Comparison of ENCODE assay signal across 8 cellular contexts in genomic region chr14:106875503-106875902, GRCh38.
A peak's percentile ranks its signal among the peaks of the same experiment; 100 is the strongest.
DNase-seq lines count a peak whose midpoint lies in the region; ATAC-seq and TF ChIP-seq lines count a peak whose summit lies in the region.

No MANE protein-coding gene starts in this region.

- H3K27ac Mint-ChIP-seq in memory B cell, result no peak overlapping the region

- DNase-seq in GM12864 (ENCODE audit: low read depth), result no peak
- DNase-seq in T follicular helper cell (ENCODE audit: low read depth), result peak; percentile 9
- DNase-seq in memory B cell (ENCODE audit: low spot score in 2 of 2), result peak; percentile 56
- DNase-seq in NCI-H2171 treated with DMSO at 0.1 percent for 48 hours (lab: John Stamatoyannopoulos, UW), result no peak
- no peak for DNase-seq in medulla oblongata (ENCODE audit: extremely low spot score)
- no peak for DNase-seq in dedifferentiated amniotic fluid mesenchymal stem cell (ENCODE audit: extremely low spot score)

- H3K4me1 Mint-ChIP-seq in memory B cell, result peaks cover 22% of the 10 kb centered on the region

- H3K9me3 Mint-ChIP-seq in memory B cell, result no peaks in the 10 kb centered on the region

- no peak overlapping the region for H3K4me3 ChIP-seq in GM12864 (ENCODE audit: low read depth, low read length)

- no peaks in the 10 kb centered on the region for H3K36me3 Mint-ChIP-seq in memory B cell

- peaks cover 12% of the 10 kb centered on the region for H3K27me3 Mint-ChIP-seq in memory B cell

- peak; percentile 74 for TF ChIP-seq CTCF in GM12864 (IDR thresholded peaks at IDR 0.05; ENCODE audit: low read depth, low read length, missing control alignments)

- ATAC-seq in GM21786 (IDR thresholded peaks at IDR 0.05; ENCODE audit: unreplicated experiment) (peak; percentile 51), memory B cell (ENCODE audit: low read depth) (peak; percentile 68), HG03378 (IDR thresholded peaks at IDR 0.05; ENCODE audit: unreplicated experiment) (no peak)

- H3K4me3 Mint-ChIP-seq in memory B cell, result no peak overlapping the region

Comparison
In these comparisons a context has a peak if more than half of its experiments do, and no peak if none do; other contexts are left out.
1. DNase-seq: peak in T follicular helper cell (single experiment) and memory B cell (2 of 2); none in GM12864 (single experiment), NCI-H2171 treated with DMSO at 0.1 percent for 48 hours (single experiment), medulla oblongata (single experiment) and dedifferentiated amniotic fluid mesenchymal stem cell (single experiment).